ENCODE assay signal across 10 cellular contexts in genomic region chr12:8145754-8146415, GRCh38. TPM values are rescaled to one million over a fixed set of nuclear protein-coding genes. Genes with fewer than 3 reads are reported as not detected.
A peak's percentile ranks its signal among the peaks of the same experiment; 100 is the strongest.
DNase-seq lines count a peak whose midpoint lies in the region; ATAC-seq and TF ChIP-seq lines count a peak whose summit lies in the region.
"Had no signal": no experiment of that assay in that cellular context is flagged by ENCODE, and none has a peak within 500 bp of the region (broad histone marks: within the 10 kb centered on the region; RNA-seq: fewer than 3 reads in every experiment).

No MANE protein-coding gene starts in this region.

- H3K27me3 Mint-ChIP-seq in activated T-helper 2 cell treated with anti-CD3 and anti-CD28 coated beads, Interferon-gamma antibody, Interleukin-2, Interleukin-4, amounts not matched to agents 10 μg/mL and 5 μg/mL and 100 μg/mL, durations not matched to agents 14 hours and 24 hours and 36 hours (ENCODE audit: low read depth): peaks cover 24% of the 10 kb centered on the region

- POLR2A ChIA-PET in AG04449 (lab: Yijun Ruan, JAX): no interaction called here

- H3K4me2 ChIP-seq in fibroblast of lung (ENCODE audit: extremely low read depth, insufficient read depth, low read length): peak overlapping the region; percentile 66

- ATAC-seq in HG02870 (IDR thresholded peaks at IDR 0.05; ENCODE audit: unreplicated experiment) (no peak), HG03460 (IDR thresholded peaks at IDR 0.05; ENCODE audit: unreplicated experiment) (no peak)

- intact Hi-C loops in activated T-helper 2 cell treated with anti-CD3 and anti-CD28 coated beads, Interferon-gamma antibody, Interleukin-2, Interleukin-4, amounts not matched to agents 10 μg/mL and 5 μg/mL and 100 μg/mL, durations not matched to agents 14 hours and 24 hours and 36 hours (cut with micrococcal nuclease): no loop called here

- TF ChIP-seq CTCF in AG04449 (IDR thresholded peaks at IDR 0.05; ENCODE audit: insufficient read depth, low read length, missing control alignments): no peak
- TF ChIP-seq CTCF in fibroblast of lung (conservative IDR thresholded peaks at IDR 0.05 in 1 of 2, IDR thresholded peaks at IDR 0.05 in 1 of 2; ENCODE audit: low read depth in 1 of 2, low read length in 2 of 2): no peak

- no peak overlapping the region for H3K4me3 Mint-ChIP-seq in activated T-helper 2 cell treated with anti-CD3 and anti-CD28 coated beads, Interferon-gamma antibody, Interleukin-2, Interleukin-4, amounts not matched to agents 10 μg/mL and 5 μg/mL and 100 μg/mL, durations not matched to agents 14 hours and 24 hours and 36 hours (ENCODE audit: low read depth)
- H3K4me3 Mint-ChIP-seq: CD4-positive, alpha-beta T cell had no signal

- no peak overlapping the region for H3K27ac Mint-ChIP-seq in activated T-helper 2 cell treated with anti-CD3 and anti-CD28 coated beads, Interferon-gamma antibody, Interleukin-2, Interleukin-4, amounts not matched to agents 10 μg/mL and 5 μg/mL and 100 μg/mL, durations not matched to agents 14 hours and 24 hours and 36 hours
- H3K27ac Mint-ChIP-seq: CD4-positive, alpha-beta T cell had no signal

- no peaks in the 10 kb centered on the region for H3K79me2 ChIP-seq in fibroblast of lung (ENCODE audit: control insufficient read depth, insufficient read depth, low read length)

- H3K4me1 Mint-ChIP-seq in activated T-helper 2 cell treated with anti-CD3 and anti-CD28 coated beads, Interferon-gamma antibody, Interleukin-2, Interleukin-4, amounts not matched to agents 10 μg/mL and 5 μg/mL and 100 μg/mL, durations not matched to agents 14 hours and 24 hours and 36 hours (ENCODE audit: low read depth): no peaks in the 10 kb centered on the region

- H3K4me3 ChIP-seq in AG04449 (ENCODE audit: low read depth, low read length) (no peak overlapping the region; the same call in 1 of the 2 replicates), fibroblast of lung (replicated peaks in 1 of 4; ENCODE audit: control extremely low read depth in 1 of 4, insufficient read depth in 1 of 4, low read depth in 3 of 4, low read length in 4 of 4) (peak overlapping the region in 3 of 4 experiments; percentile 13 to 35 (median 16))

- no peaks in the 10 kb centered on the region for H4K20me1 ChIP-seq in fibroblast of lung (ENCODE audit: control insufficient read depth, extremely low read depth, insufficient read depth, low read length)

- no peaks in the 10 kb centered on the region for H3K9me3 ChIP-seq in fibroblast of lung (ENCODE audit: control insufficient read depth, insufficient read depth, low read depth, low read length)

- no peaks in the 10 kb centered on the region for H3K36me3 Mint-ChIP-seq in activated T-helper 2 cell treated with anti-CD3 and anti-CD28 coated beads, Interferon-gamma antibody, Interleukin-2, Interleukin-4, amounts not matched to agents 10 μg/mL and 5 μg/mL and 100 μg/mL, durations not matched to agents 14 hours and 24 hours and 36 hours (ENCODE audit: low read depth)

- peak overlapping the region; percentile 26 for H3K9ac ChIP-seq in fibroblast of lung (ENCODE audit: insufficient read depth, low read length)

- H3K4me1 ChIP-seq in fibroblast of lung (ENCODE audit: control insufficient read depth, extremely low read depth, insufficient read depth, low read length): peaks cover 4% of the 10 kb centered on the region

- DNase-seq in AG04449 (ENCODE audit: low read depth, low spot score) (peak; percentile 82), NCI-H526 (lab: John Stamatoyannopoulos, UW) (peak; percentile 92 to 94), fibroblast of lung (ENCODE audit: low read depth in 2 of 2) (peak; percentile 91 to 94), mucosa of gallbladder (ENCODE audit: low spot score) (peak; percentile 62), HuH-7.5 (ENCODE audit: low spot score) (no peak)
- no peak for DNase-seq in activated T-helper 2 cell treated with anti-CD3 and anti-CD28 coated beads, Interferon-gamma antibody, Interleukin-2, Interleukin-4, amounts not matched to agents 10 μg/mL and 5 μg/mL and 100 μg/mL, durations not matched to agents 14 hours and 24 hours and 36 hours (ENCODE audit: low spot score)
- DNase-seq: activated naive CD4-positive, alpha-beta T cell treated with anti-CD3 and anti-CD28 coated beads, Interleukin-2, amount 50 U/mL, for 16 hours; CD4-positive, alpha-beta T cell had no signal

- H3K27me3 ChIP-seq in fibroblast of lung (ENCODE audit: control insufficient read depth, insufficient read depth, low read length): no peaks in the 10 kb centered on the region

- H3K27ac ChIP-seq in fibroblast of lung (ENCODE audit: insufficient read depth, low read length): peak overlapping the region; percentile 54

- no peaks in the 10 kb centered on the region for H3K36me3 ChIP-seq in fibroblast of lung (ENCODE audit: control insufficient read depth, insufficient read depth, low read length)

- H3K9me3 Mint-ChIP-seq in activated T-helper 2 cell treated with anti-CD3 and anti-CD28 coated beads, Interferon-gamma antibody, Interleukin-2, Interleukin-4, amounts not matched to agents 10 μg/mL and 5 μg/mL and 100 μg/mL, durations not matched to agents 14 hours and 24 hours and 36 hours: peaks cover 7% of the 10 kb centered on the region

- CTCF ChIA-PET in AG04449 (lab: Yijun Ruan, JAX): no interaction called here

- peak overlapping the region; percentile 83 for H2AFZ ChIP-seq in fibroblast of lung (ENCODE audit: low read length)

RNA-seq across cellular contexts. Expression of gene ZNF705A, which starts 10.9 kb away (rescaled TPM):
- total RNA-seq in fibroblast of lung (not detected in 2 replicates), mucosa of gallbladder (not detected)
- polyA plus RNA-seq in fibroblast of lung: not detected in 2 replicates
- polyA plus RNA-seq in fibroblast of lung (2012): not detected in 2 replicates
- not detected in 2 replicates for polyA minus RNA-seq in fibroblast of lung (ENCODE audit: low replicate concordance)
- not detected in 2 replicates for total RNA-seq in activated T-helper 2 cell treated with anti-CD3 and anti-CD28 coated beads, Interferon-gamma antibody, Interleukin-2, Interleukin-4, amounts not matched to agents 10 μg/mL and 5 μg/mL and 100 μg/mL, durations not matched to agents 14 hours and 24 hours and 36 hours

RNA-seq across cellular contexts. Expression of gene CLEC4A, which starts 22.5 kb away (rescaled TPM):
- total RNA-seq in fibroblast of lung (0.26 and 0.33 TPM in 2 replicates), mucosa of gallbladder (1.6 TPM)
- 0.26 and 0.61 TPM in 2 replicates for polyA plus RNA-seq in fibroblast of lung
- 0.14 and 0.37 TPM in 2 replicates for polyA plus RNA-seq in fibroblast of lung (2012)
- not detected in 2 replicates for polyA minus RNA-seq in fibroblast of lung (ENCODE audit: low replicate concordance)
- 0.94 TPM in 1 of 2 replicates, not detected in the other for total RNA-seq in activated T-helper 2 cell treated with anti-CD3 and anti-CD28 coated beads, Interferon-gamma antibody, Interleukin-2, Interleukin-4, amounts not matched to agents 10 μg/mL and 5 μg/mL and 100 μg/mL, durations not matched to agents 14 hours and 24 hours and 36 hours

Comparison
In these comparisons a context has a peak if more than half of its experiments do, and no peak if none do; other contexts are left out.
1. DNase-seq: peak in AG04449 (single experiment), NCI-H526 (2 of 2), fibroblast of lung (2 of 2) and mucosa of gallbladder (single experiment); none in activated T-helper 2 cell treated with anti-CD3 and anti-CD28 coated beads, Interferon-gamma antibody, Interleukin-2, Interleukin-4, amounts not matched to agents 10 μg/mL and 5 μg/mL and 100 μg/mL, durations not matched to agents 14 hours and 24 hours and 36 hours (single experiment) and HuH-7.5 (single experiment).